ENCODE assay signal across 1 cellular context in the genomic region with DNA sequence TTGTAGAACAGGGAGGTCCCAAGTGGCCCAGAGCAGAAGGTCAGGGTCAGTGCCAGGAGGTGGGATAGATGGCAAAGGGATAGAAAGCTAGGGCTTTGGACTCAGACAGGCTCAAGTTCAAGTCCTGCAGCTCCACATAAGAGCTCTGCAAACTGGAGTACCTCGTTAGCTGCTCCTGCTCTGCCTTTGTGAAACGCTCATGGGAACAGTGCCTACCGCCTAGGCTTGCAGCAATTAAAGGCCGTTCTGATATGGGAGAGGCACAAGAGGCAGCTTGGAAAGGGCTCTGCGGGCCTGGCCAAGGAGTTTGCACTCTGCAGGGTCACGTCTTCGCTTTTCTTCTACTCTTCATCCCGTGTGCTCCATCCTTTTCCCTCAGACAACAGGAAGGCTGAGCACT.
TF ChIP-seq lines count a peak whose summit lies in the region.

No MANE protein-coding gene starts in this region.

TF ChIP-seq in HepG2, 621 proteins besides CTCF, POLR2A, EP300 and RAD21 (continued from another document):
- TF ChIP-seq DMTF1 (CRISPR knock-in tag; IDR thresholded peaks at IDR 0.05) (no peak), ZNF329 (CRISPR knock-in tag; IDR thresholded peaks at IDR 0.05; ENCODE audit: low read depth) (no peak), ZSCAN12 (CRISPR knock-in tag; IDR thresholded peaks at IDR 0.05) (no peak), ETV5 (CRISPR knock-in tag; IDR thresholded peaks at IDR 0.05; ENCODE audit: borderline replicate concordance) (no peak), RBM22 (optimal IDR thresholded peaks at IDR 0.05; ENCODE audit: low read length) (no peak), MBD4 (IDR thresholded peaks at IDR 0.05; ENCODE audit: borderline replicate concordance, low read length) (no peak), DZIP1 (CRISPR knock-in tag; IDR thresholded peaks at IDR 0.05) (no peak), SMAD1 (CRISPR knock-in tag; IDR thresholded peaks at IDR 0.05; ENCODE audit: borderline replicate concordance, low read depth) (no peak), EZH2 (conservative IDR thresholded peaks at IDR 0.05; ENCODE audit: low read depth, low read length) (no peak), ZNF562 (CRISPR knock-in tag; IDR thresholded peaks at IDR 0.05; ENCODE audit: borderline replicate concordance) (no peak), ZNF557 (CRISPR knock-in tag; IDR thresholded peaks at IDR 0.05) (no peak), SAFB2 (CRISPR knock-in tag; IDR thresholded peaks at IDR 0.05; ENCODE audit: borderline replicate concordance, low read depth) (no peak), FOXM1 (CRISPR knock-in tag; IDR thresholded peaks at IDR 0.05) (no peak)
